1 cellular context compared by ENCODE assay signal in the genomic region with DNA sequence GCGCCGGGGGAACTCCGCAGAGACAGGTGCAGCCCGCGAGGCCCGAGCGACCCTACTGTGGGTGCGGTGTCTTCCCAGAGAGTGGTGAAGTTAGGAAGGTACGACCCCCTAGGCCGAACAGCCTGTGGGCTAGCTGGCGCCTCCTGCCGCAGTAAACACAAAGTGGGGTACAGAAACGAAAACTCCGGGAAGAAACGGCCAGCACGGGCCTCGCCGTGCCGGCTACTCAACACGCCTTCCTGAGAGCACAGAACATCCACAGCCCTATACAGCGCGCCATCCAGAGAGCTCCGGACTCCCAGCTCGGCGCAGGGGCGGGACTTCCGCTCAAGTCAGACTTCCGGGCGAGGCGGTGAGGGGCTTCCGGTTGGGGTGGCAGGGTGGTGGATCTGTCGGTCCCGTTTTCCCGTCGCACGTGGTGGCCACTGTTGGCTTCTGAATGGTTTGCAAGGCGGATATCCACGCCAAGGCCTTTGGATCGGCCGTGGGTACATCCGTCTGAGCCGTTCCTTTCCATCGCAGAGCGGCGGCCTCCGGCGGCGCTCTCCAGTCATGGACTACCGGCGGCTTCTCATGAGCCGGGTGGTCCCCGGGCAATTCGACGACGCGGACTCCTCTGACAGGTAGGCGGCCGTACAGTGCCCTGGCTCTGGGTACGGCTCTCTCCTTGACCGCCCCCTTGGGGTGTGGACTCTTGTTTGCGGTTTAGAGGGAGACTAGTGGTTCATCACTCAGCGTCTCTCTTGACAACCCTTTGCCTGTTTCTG.
TF ChIP-seq lines count a peak whose summit lies in the region.

TSS of gene CAGE1 (minus strand) at position 292 of the 767 bp plus-strand sequence. CDS start 2,569 bp downstream, outside the sequence.
TSS of gene RIOK1 (plus strand) at position 358 of the 767 bp plus-strand sequence. CDS start at position 553, 195 bp downstream.

TF ChIP-seq in HEK293, 187 proteins besides CTCF, POLR2A, EP300 and RAD21 (continued from another document and continues in another):
- TF ChIP-seq, protein P1, sequence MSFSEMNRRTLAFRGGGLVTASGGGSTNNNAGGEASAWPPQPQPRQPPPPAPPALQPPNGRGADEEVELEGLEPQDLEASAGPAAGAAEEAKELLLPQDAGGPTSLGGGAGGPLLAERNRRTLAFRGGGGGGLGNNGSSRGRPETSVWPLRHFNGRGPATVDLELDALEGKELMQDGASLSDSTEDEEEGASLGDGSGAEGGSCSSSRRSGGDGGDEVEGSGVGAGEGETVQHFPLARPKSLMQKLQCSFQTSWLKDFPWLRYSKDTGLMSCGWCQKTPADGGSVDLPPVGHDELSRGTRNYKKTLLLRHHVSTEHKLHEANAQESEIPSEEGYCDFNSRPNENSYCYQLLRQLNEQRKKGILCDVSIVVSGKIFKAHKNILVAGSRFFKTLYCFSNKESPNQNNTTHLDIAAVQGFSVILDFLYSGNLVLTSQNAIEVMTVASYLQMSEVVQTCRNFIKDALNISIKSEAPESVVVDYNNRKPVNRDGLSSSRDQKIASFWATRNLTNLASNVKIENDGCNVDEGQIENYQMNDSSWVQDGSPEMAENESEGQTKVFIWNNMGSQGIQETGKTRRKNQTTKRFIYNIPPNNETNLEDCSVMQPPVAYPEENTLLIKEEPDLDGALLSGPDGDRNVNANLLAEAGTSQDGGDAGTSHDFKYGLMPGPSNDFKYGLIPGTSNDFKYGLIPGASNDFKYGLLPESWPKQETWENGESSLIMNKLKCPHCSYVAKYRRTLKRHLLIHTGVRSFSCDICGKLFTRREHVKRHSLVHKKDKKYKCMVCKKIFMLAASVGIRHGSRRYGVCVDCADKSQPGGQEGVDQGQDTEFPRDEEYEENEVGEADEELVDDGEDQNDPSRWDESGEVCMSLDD (tag by site-specific recombination; IDR thresholded peaks at IDR 0.05), result peak; percentile 64
- peak; percentile 38; the same call in 1 of the 2 replicates for TF ChIP-seq ZNF660 (tag by site-specific recombination; IDR thresholded peaks at IDR 0.05)
- TF ChIP-seq ZNF544 (tag by site-specific recombination; IDR thresholded peaks at IDR 0.05), result no peak
- no peak for TF ChIP-seq ZNF221 (tag by site-specific recombination; IDR thresholded peaks at IDR 0.05; ENCODE audit: borderline replicate concordance)
- TF ChIP-seq ZBTB8A (tag by site-specific recombination; IDR thresholded peaks at IDR 0.05), result peak; percentile 45; the same call in 1 of the 2 replicates
- no peak for TF ChIP-seq ZNF701 (tag by site-specific recombination; IDR thresholded peaks at IDR 0.05)
- TF ChIP-seq ZNF248 (tag by site-specific recombination; IDR thresholded peaks at IDR 0.05), result no peak
- TF ChIP-seq ZNF37A (tag by site-specific recombination; IDR thresholded peaks at IDR 0.05), result no peak
- no peak for TF ChIP-seq ZFP41 (tag by site-specific recombination; IDR thresholded peaks at IDR 0.05; ENCODE audit: borderline replicate concordance)
- TF ChIP-seq ZBTB20 (tag by site-specific recombination; IDR thresholded peaks at IDR 0.05), result peak; percentile 92
- TF ChIP-seq KLF16 (tag by site-specific recombination; IDR thresholded peaks at IDR 0.05), result no peak; the same call in 1 of the 2 replicates
- no peak for TF ChIP-seq ZNF223 (tag by site-specific recombination; IDR thresholded peaks at IDR 0.05)
- TF ChIP-seq, protein P2, sequence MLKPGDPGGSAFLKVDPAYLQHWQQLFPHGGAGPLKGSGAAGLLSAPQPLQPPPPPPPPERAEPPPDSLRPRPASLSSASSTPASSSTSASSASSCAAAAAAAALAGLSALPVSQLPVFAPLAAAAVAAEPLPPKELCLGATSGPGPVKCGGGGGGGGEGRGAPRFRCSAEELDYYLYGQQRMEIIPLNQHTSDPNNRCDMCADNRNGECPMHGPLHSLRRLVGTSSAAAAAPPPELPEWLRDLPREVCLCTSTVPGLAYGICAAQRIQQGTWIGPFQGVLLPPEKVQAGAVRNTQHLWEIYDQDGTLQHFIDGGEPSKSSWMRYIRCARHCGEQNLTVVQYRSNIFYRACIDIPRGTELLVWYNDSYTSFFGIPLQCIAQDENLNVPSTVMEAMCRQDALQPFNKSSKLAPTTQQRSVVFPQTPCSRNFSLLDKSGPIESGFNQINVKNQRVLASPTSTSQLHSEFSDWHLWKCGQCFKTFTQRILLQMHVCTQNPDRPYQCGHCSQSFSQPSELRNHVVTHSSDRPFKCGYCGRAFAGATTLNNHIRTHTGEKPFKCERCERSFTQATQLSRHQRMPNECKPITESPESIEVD (tag by site-specific recombination; IDR thresholded peaks at IDR 0.05), result no peak
- TF ChIP-seq ZEB2 (tag by site-specific recombination; IDR thresholded peaks at IDR 0.05), result peak; percentile 62
- TF ChIP-seq ZNF311 (tag by site-specific recombination; IDR thresholded peaks at IDR 0.05; ENCODE audit: borderline replicate concordance), result no peak
- TF ChIP-seq ZBTB1 (tag by site-specific recombination; IDR thresholded peaks at IDR 0.05), result no peak
- no peak; the same call in 1 of the 2 replicates for TF ChIP-seq ZNF184 (tag by site-specific recombination; IDR thresholded peaks at IDR 0.05)
- TF ChIP-seq, protein P3, sequence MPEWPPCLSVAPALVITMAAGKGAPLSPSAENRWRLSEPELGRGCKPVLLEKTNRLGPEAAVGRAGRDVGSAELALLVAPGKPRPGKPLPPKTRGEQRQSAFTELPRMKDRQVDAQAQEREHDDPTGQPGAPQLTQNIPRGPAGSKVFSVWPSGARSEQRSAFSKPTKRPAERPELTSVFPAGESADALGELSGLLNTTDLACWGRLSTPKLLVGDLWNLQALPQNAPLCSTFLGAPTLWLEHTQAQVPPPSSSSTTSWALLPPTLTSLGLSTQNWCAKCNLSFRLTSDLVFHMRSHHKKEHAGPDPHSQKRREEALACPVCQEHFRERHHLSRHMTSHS (tag by site-specific recombination; IDR thresholded peaks at IDR 0.05), result no peak
- TF ChIP-seq ZSCAN16 (tag by site-specific recombination; IDR thresholded peaks at IDR 0.05), result no peak
- TF ChIP-seq ZNF629 (tag by site-specific recombination; IDR thresholded peaks at IDR 0.05), result peak; percentile 78
- TF ChIP-seq ZNF138 (tag by site-specific recombination; IDR thresholded peaks at IDR 0.05; ENCODE audit: borderline replicate concordance), result no peak
- TF ChIP-seq PRDM2 (tag by site-specific recombination; IDR thresholded peaks at IDR 0.05; ENCODE audit: borderline replicate concordance), result no peak
- no peak for TF ChIP-seq ZNF416 (tag by site-specific recombination; IDR thresholded peaks at IDR 0.05)
- no peak for TF ChIP-seq ZNF121 (tag by site-specific recombination; IDR thresholded peaks at IDR 0.05)
- no peak for TF ChIP-seq ZNF280C (tag by site-specific recombination; IDR thresholded peaks at IDR 0.05)
- no peak for TF ChIP-seq ZNF48 (tag by site-specific recombination; IDR thresholded peaks at IDR 0.05)
- TF ChIP-seq, protein P4, sequence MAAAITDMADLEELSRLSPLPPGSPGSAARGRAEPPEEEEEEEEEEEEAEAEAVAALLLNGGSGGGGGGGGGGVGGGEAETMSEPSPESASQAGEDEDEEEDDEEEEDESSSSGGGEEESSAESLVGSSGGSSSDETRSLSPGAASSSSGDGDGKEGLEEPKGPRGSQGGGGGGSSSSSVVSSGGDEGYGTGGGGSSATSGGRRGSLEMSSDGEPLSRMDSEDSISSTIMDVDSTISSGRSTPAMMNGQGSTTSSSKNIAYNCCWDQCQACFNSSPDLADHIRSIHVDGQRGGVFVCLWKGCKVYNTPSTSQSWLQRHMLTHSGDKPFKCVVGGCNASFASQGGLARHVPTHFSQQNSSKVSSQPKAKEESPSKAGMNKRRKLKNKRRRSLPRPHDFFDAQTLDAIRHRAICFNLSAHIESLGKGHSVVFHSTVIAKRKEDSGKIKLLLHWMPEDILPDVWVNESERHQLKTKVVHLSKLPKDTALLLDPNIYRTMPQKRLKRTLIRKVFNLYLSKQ (tag by site-specific recombination; IDR thresholded peaks at IDR 0.05; ENCODE audit: borderline replicate concordance), result no peak
- no peak for TF ChIP-seq ZSCAN18 (tag by site-specific recombination; IDR thresholded peaks at IDR 0.05)
- TF ChIP-seq GLIS1 (tag by site-specific recombination; IDR thresholded peaks at IDR 0.05), result peak; percentile 83
- TF ChIP-seq ZNF23 (tag by site-specific recombination; IDR thresholded peaks at IDR 0.05; ENCODE audit: borderline replicate concordance), result no peak
- TF ChIP-seq ZNF626 (tag by site-specific recombination; IDR thresholded peaks at IDR 0.05), result no peak
- TF ChIP-seq ZNF10 (tag by site-specific recombination; IDR thresholded peaks at IDR 0.05), result no peak
- TF ChIP-seq ZSCAN4 (tag by site-specific recombination; IDR thresholded peaks at IDR 0.05), result peak; percentile 12
- no peak for TF ChIP-seq SCRT1 (tag by site-specific recombination; IDR thresholded peaks at IDR 0.05; ENCODE audit: borderline replicate concordance)
- TF ChIP-seq ZNF585B (tag by site-specific recombination; IDR thresholded peaks at IDR 0.05), result no peak
- TF ChIP-seq ZFP37 (tag by site-specific recombination; IDR thresholded peaks at IDR 0.05), result peak; percentile 97; the same call in 1 of the 2 replicates
- peak; percentile 12 for TF ChIP-seq KLF1 (tag by site-specific recombination; IDR thresholded peaks at IDR 0.05)
- TF ChIP-seq ZNF133 (tag by site-specific recombination; IDR thresholded peaks at IDR 0.05), result no peak
- TF ChIP-seq ZNF274 (IDR thresholded peaks at IDR 0.05; ENCODE audit: low read length), result no peak
- no peak for TF ChIP-seq ZNF274 (tag by site-specific recombination; IDR thresholded peaks at IDR 0.05; ENCODE audit: borderline replicate concordance)
- TF ChIP-seq ZNF266 (tag by site-specific recombination; IDR thresholded peaks at IDR 0.05; ENCODE audit: low read depth), result no peak
- no peak; the same call in 1 of the 2 replicates for TF ChIP-seq WT1 (tag by site-specific recombination; IDR thresholded peaks at IDR 0.05)
- peak; percentile 48; the same call in 1 of the 2 replicates for TF ChIP-seq ZNF394 (tag by site-specific recombination; IDR thresholded peaks at IDR 0.05; ENCODE audit: borderline replicate concordance)
